In genomic region chr14:104874110-104874531, GRCh38 we compare ENCODE assay signal across 31 cellular contexts. TPM values are rescaled to one million over a fixed set of nuclear protein-coding genes. Genes with fewer than 3 reads are reported as not detected.
A peak's percentile ranks its signal among the peaks of the same experiment; 100 is the strongest.
DNase-seq lines count a peak whose midpoint lies in the region; ATAC-seq, FAIRE-seq and TF ChIP-seq lines count a peak whose summit lies in the region.
"Had no signal": no experiment of that assay in that cellular context is flagged by ENCODE, and none has a peak within 500 bp of the region (broad histone marks: within the 10 kb centered on the region; RNA-seq: fewer than 3 reads in every experiment).

No MANE protein-coding gene starts in this region.

- H3K9me3 ChIP-seq in right cardiac atrium (ENCODE audit: control insufficient read depth, low read length) (no peaks in the 10 kb centered on the region), keratinocyte (ENCODE audit: control insufficient read depth, low read depth, low read length) (no peaks in the 10 kb centered on the region), trophoblast cell (ENCODE audit: insufficient read depth, low read depth, low read length) (peaks cover 13% of the 10 kb centered on the region), Karpas-422 (ENCODE audit: low read length) (no peaks in the 10 kb centered on the region; the same call in 1 of the 2 replicates)

- no peaks in the 10 kb centered on the region for H3K9me2 ChIP-seq in Karpas-422 (replicated peaks; ENCODE audit: insufficient read depth, low read length)

- no peak for FAIRE-seq in keratinocyte (lab: Jason Lieb, UNC)
- FAIRE-seq: G401.6, GM12878 had no signal

- WGBS in right cardiac atrium = 80% methylated on average over 8 of the region's 8 CpGs
- WGBS in trophoblast cell (ENCODE audit: extremely low coverage, insufficient coverage, insufficient read length) = no CpG with 5 or more reads among the region's 8 CpGs

- H3K36me3 ChIP-seq in keratinocyte (ENCODE audit: control insufficient read depth in 2 of 2, extremely low read depth in 1 of 2, insufficient read depth in 2 of 2, low read length in 2 of 2) = peaks cover 13 to 19% of the 10 kb centered on the region in 2 experiments
- H3K36me3 ChIP-seq in trophoblast cell (ENCODE audit: control insufficient read depth in 1 of 2, insufficient read depth in 2 of 2, low read length in 2 of 2) = peaks cover 18 to 25% of the 10 kb centered on the region in 2 experiments
- H3K36me3 ChIP-seq in Karpas-422 (ENCODE audit: insufficient read depth, low read length) = no peaks in the 10 kb centered on the region

- CTCF ChIA-PET in RWPE1 (lab: Yijun Ruan, JAX) = interaction anchor here (0.8 kb wide), 1 partner anchor 48 kb away, joined by 5 read pairs; no protein-coding TSS in a partner anchor

- no peak overlapping the region for H4K12ac ChIP-seq in trophoblast cell (ENCODE audit: low read depth, low read length)

- no peaks in the 10 kb centered on the region for H3K4me1 ChIP-seq in right cardiac atrium (ENCODE audit: control insufficient read depth, insufficient read depth, low read length)
- H3K4me1 ChIP-seq in keratinocyte (ENCODE audit: control insufficient read depth, extremely low read depth, insufficient read depth, low read length) = peaks cover 26% of the 10 kb centered on the region
- H3K4me1 ChIP-seq in trophoblast cell (ENCODE audit: control insufficient read depth in 1 of 2, insufficient read depth in 2 of 2, low read length in 2 of 2) = peaks cover 7 to 12% of the 10 kb centered on the region in 2 experiments
- no peaks in the 10 kb centered on the region for H3K4me1 ChIP-seq in Karpas-422 (ENCODE audit: low read length)

- no peak overlapping the region for H3K27ac ChIP-seq in right cardiac atrium (ENCODE audit: low read length)
- H3K27ac ChIP-seq in RWPE1 = peak overlapping the region; percentile 86
- H3K27ac ChIP-seq in keratinocyte (ENCODE audit: control insufficient read depth, insufficient read depth, low read length) = no peak overlapping the region
- no peak overlapping the region for H3K27ac ChIP-seq in trophoblast cell (ENCODE audit: low read depth, low read length)
- H3K27ac ChIP-seq in Karpas-422 (ENCODE audit: low read length) = no peak overlapping the region
- H3K27ac ChIP-seq: PC-9 had no signal

- POLR2A ChIA-PET in RWPE1 (lab: Yijun Ruan, JAX; ENCODE audit: low non-redundant PET) = interaction anchor here (0.9 kb wide), 1 partner anchor 96 kb away, joined by 3 read pairs; no protein-coding TSS in a partner anchor

- no peak overlapping the region for H2BK120ac ChIP-seq in trophoblast cell (ENCODE audit: insufficient read depth, low read length, poor library complexity)

- DNase-seq in right cardiac atrium = peak in 2 of 3 donors; percentile 39 to 45
- no peak for DNase-seq in Right ventricle myocardium superior
- no peak for DNase-seq in RWPE1 (ENCODE audit: low spot score)
- no peak for DNase-seq in keratinocyte (ENCODE audit: low read depth, low spot score)
- no peak for DNase-seq in trophoblast cell
- DNase-seq in glomerular visceral epithelial cell (ENCODE audit: extremely low spot score) = no peak
- no peak for DNase-seq in Karpas-422
- DNase-seq: 8988T; ACHN; CD4-positive, CD25-positive, alpha-beta regulatory T cell; COR-L47; GOT3; HCEC 1CT; Kasumi-1; MV-4-11; NCI-H1105; NCI-H1436 treated with DMSO at 0.1 percent for 48 hours; NCI-H1930; NCI-H2107; NCI-H446; NCI-H524 treated with DMSO at 0.1 percent for 48 hours; NCI-H774; NK-92 treated with Interleukin-12 subunit alpha and Interleukin-12 subunit beta, amount 100 ng/mL, for 24 hours; PC-9; SHP77 treated with DMSO at 0.1 percent for 48 hours had no signal

- H3K9me1 ChIP-seq in keratinocyte (ENCODE audit: control insufficient read depth, extremely low read depth, insufficient read depth, low read length) = peaks cover 4% of the 10 kb centered on the region

- peak overlapping the region; percentile 44 for H3K18ac ChIP-seq in trophoblast cell (ENCODE audit: low read length)

- H4K8ac ChIP-seq in trophoblast cell (ENCODE audit: low read depth, low read length) = no peak overlapping the region

- H3K4me2 ChIP-seq in keratinocyte (ENCODE audit: control insufficient read depth, extremely low read depth, insufficient read depth, low read depth, low read length) (peak overlapping the region; percentile 32), trophoblast cell (ENCODE audit: low read length) (no peak overlapping the region), Karpas-422 (ENCODE audit: low read depth, low read length, poor library complexity, severe bottlenecking) (no peak overlapping the region)
- H3K4me2 ChIP-seq: PC-9 had no signal

- TF ChIP-seq CTCF in RWPE1 (conservative IDR thresholded peaks at IDR 0.05; ENCODE audit: low read depth) (no peak), keratinocyte (optimal IDR thresholded peaks at IDR 0.05 in 1 of 3, IDR thresholded peaks at IDR 0.05 in 1 of 3, conservative IDR thresholded peaks at IDR 0.05 in 1 of 3; ENCODE audit: extremely low read depth in 1 of 3, insufficient read depth in 2 of 3, low read length in 3 of 3) (no peak)

- H2AFZ ChIP-seq in keratinocyte (ENCODE audit: control insufficient read depth, low read length) (no peak overlapping the region), trophoblast cell (ENCODE audit: insufficient read depth, low read length, poor library complexity) (no peak overlapping the region), Karpas-422 (ENCODE audit: low read length) (no peak overlapping the region)
- H2AFZ ChIP-seq: PC-9 had no signal

- H3K79me1 ChIP-seq in trophoblast cell (ENCODE audit: low read length) = peaks cover 2% of the 10 kb centered on the region

- H4K20me1 ChIP-seq in keratinocyte (ENCODE audit: control insufficient read depth, extremely low read depth, insufficient read depth, low read length) (peaks cover 61% of the 10 kb centered on the region), Karpas-422 (ENCODE audit: insufficient read depth, low read depth, low read length) (peaks cover 20% of the 10 kb centered on the region; the same call in 1 of the 2 replicates)

- intact Hi-C loops in right cardiac atrium (cut with DNase I) (no loop called here), Right ventricle myocardium superior (cut with DNase I) (no loop called here)

- no peaks in the 10 kb centered on the region for H3K27me3 ChIP-seq in right cardiac atrium (ENCODE audit: control insufficient read depth, insufficient read depth)
- H3K27me3 ChIP-seq in keratinocyte (ENCODE audit: control insufficient read depth, extremely low read depth, insufficient read depth, low read length) = no peaks in the 10 kb centered on the region
- no peaks in the 10 kb centered on the region for H3K27me3 ChIP-seq in trophoblast cell (ENCODE audit: insufficient read depth, low read length)
- no peaks in the 10 kb centered on the region for H3K27me3 ChIP-seq in Karpas-422 (ENCODE audit: low read length)

- no peak overlapping the region for H2BK5ac ChIP-seq in trophoblast cell (ENCODE audit: low read depth, low read length, poor library complexity)

- H3K79me2 ChIP-seq in keratinocyte (ENCODE audit: control insufficient read depth, insufficient read depth, low read length) (peaks cover 77% of the 10 kb centered on the region), trophoblast cell (ENCODE audit: control insufficient read depth, insufficient read depth, low read length, poor library complexity) (peaks cover 1% of the 10 kb centered on the region), Karpas-422 (ENCODE audit: low read length) (no peaks in the 10 kb centered on the region)

- dilution Hi-C loops in keratinocyte (cut with MboI; ENCODE audit: extremely low pct_ligation_motif_present, low sequenced_read_pairs) = no loop called here

- no peak overlapping the region for H3K23ac ChIP-seq in trophoblast cell (ENCODE audit: low read length)

- H3K14ac ChIP-seq in trophoblast cell (ENCODE audit: low read length) = no peak overlapping the region

- ATAC-seq in right cardiac atrium = no peak
- ATAC-seq in Right ventricle myocardium superior (ENCODE audit: poor library complexity) = no peak
- no peak for ATAC-seq in HG03565 (IDR thresholded peaks at IDR 0.05; ENCODE audit: unreplicated experiment)
- ATAC-seq: GM12878 had no signal

- H3K4me3 ChIP-seq in right cardiac atrium (ENCODE audit: low read length) (no peak overlapping the region), keratinocyte (ENCODE audit: control insufficient read depth in 2 of 3, extremely low read depth in 1 of 3, insufficient read depth in 2 of 3, low read depth in 1 of 3, low read length in 3 of 3) (no peak overlapping the region), trophoblast cell (ENCODE audit: low read depth, low read length) (no peak overlapping the region), Karpas-422 (ENCODE audit: low read length) (no peak overlapping the region)
- H3K4me3 ChIP-seq: GM12878, PC-9 had no signal

- H3K4ac ChIP-seq in trophoblast cell (ENCODE audit: low read depth, low read length) = peak overlapping the region; percentile 17

- no peak overlapping the region for H4K91ac ChIP-seq in trophoblast cell (ENCODE audit: low read depth, low read length)

- H2AK5ac ChIP-seq in trophoblast cell (ENCODE audit: low read length) = no peak overlapping the region

- no peak overlapping the region for H3K9ac ChIP-seq in keratinocyte (ENCODE audit: control insufficient read depth, extremely low read depth, insufficient read depth, low read length)
- H3K9ac ChIP-seq in trophoblast cell (ENCODE audit: low read length) = no peak overlapping the region
- H3K9ac ChIP-seq in Karpas-422 (ENCODE audit: low read length) = no peak overlapping the region

- H2BK12ac ChIP-seq in trophoblast cell (ENCODE audit: low read length) = no peak overlapping the region

RNA-seq across cellular contexts. Expression of gene CEP170B, which starts 9.1 kb away (rescaled TPM):
- total RNA-seq in right cardiac atrium = 10 to 100 TPM; 10.4 to 19.1 (median 11.9) TPM
- 8.4 TPM for polyA plus RNA-seq in right cardiac atrium
- total RNA-seq in Right ventricle myocardium superior = 9.5 TPM
- polyA plus RNA-seq in keratinocyte = 8.7 to 15.6 TPM (median 14.9 TPM) in 3 replicates
- polyA plus RNA-seq in keratinocyte (2011; ENCODE audit: low read depth) = 10.9 TPM
- polyA plus RNA-seq in keratinocyte (2011; cell fraction: cytosol; rRNA removed) = 7.2 and 19.4 TPM in 2 replicates
- 46.1 and 66.7 TPM in 2 replicates for polyA plus RNA-seq in keratinocyte (2011; cell fraction: nucleus; rRNA removed)
- 23.0 and 30.9 TPM in 2 replicates for polyA plus RNA-seq in keratinocyte (2012; ENCODE audit: low replicate concordance)
- 13.7 to 25.4 TPM (median 16.7 TPM) in 3 replicates for polyA minus RNA-seq in keratinocyte
- polyA minus RNA-seq in keratinocyte (2011; cell fraction: cytosol; rRNA and poly(A)+ RNA removed) = 53.3 TPM
- polyA minus RNA-seq in keratinocyte (2011; cell fraction: nucleus; rRNA and poly(A)+ RNA removed) = 38.9 TPM in 2 replicates
- polyA plus RNA-seq in trophoblast cell (2013) = 34.1 and 36.0 TPM in 2 replicates
- total RNA-seq in Karpas-422 (2014; rRNA removed; shearing (Covaris generic); ENCODE audit: low replicate concordance) = 0.56 and 0.94 TPM in 2 replicates

RNA-seq across cellular contexts. Expression of gene PLD4, which starts 50.6 kb away (rescaled TPM):
- total RNA-seq in right cardiac atrium (under 1 TPM; 0.06 to 0.88 (median 0.20) TPM), Right ventricle myocardium superior (0.13 TPM)
- polyA plus RNA-seq in right cardiac atrium (0.05 TPM), keratinocyte (0.01 TPM in 1 of 3 replicates, not detected in the others)
- not detected for polyA plus RNA-seq in keratinocyte (2011; ENCODE audit: low read depth)
- polyA plus RNA-seq in keratinocyte (2011; cell fraction: cytosol; rRNA removed) = not detected in 2 replicates
- polyA plus RNA-seq in keratinocyte (2011; cell fraction: nucleus; rRNA removed) = not detected in 2 replicates
- 0.87 TPM in 1 of 2 replicates, not detected in the other for polyA plus RNA-seq in keratinocyte (2012; ENCODE audit: low replicate concordance)
- polyA minus RNA-seq in keratinocyte = 0.07 TPM in 1 of 3 replicates, not detected in the others
- polyA minus RNA-seq in keratinocyte (2011; cell fraction: cytosol; rRNA and poly(A)+ RNA removed) = not detected
- not detected in 2 replicates for polyA minus RNA-seq in keratinocyte (2011; cell fraction: nucleus; rRNA and poly(A)+ RNA removed)
- polyA plus RNA-seq in trophoblast cell (2013) = 0.04 and 0.08 TPM in 2 replicates
- total RNA-seq in Karpas-422 (2014; rRNA removed; shearing (Covaris generic); ENCODE audit: low replicate concordance) = 146 and 265 TPM in 2 replicates
- total RNA-seq: CD4-positive, CD25-positive, alpha-beta regulatory T cell; HT-29; MCF 10A; PC-9; RPMI7951 had no signal

Comparison
In these comparisons a context has a peak if more than half of its experiments do, and no peak if none do; other contexts are left out.
1. DNase-seq: peak in right cardiac atrium (2 of 3); none in Right ventricle myocardium superior (single experiment), RWPE1 (single experiment), keratinocyte (single experiment), trophoblast cell (0 of 2), glomerular visceral epithelial cell (single experiment) and Karpas-422 (single experiment).
2. RNA of gene PLD4, which starts 50.6 kb away (total RNA-seq): 146 to 265 TPM in Karpas-422; 0.06 to 0.88 TPM in right cardiac atrium and 0.13 TPM in Right ventricle myocardium superior (single experiment); every median in the first group is over 10 times any median in the second.